20 cellular contexts compared by ENCODE assay signal in genomic region chr1:113197662-113198330, GRCh38.
DNase-seq lines count a peak whose midpoint lies in the region; ATAC-seq and TF ChIP-seq lines count a peak whose summit lies in the region.
"Had no signal": no experiment of that assay in that cellular context is flagged by ENCODE, and none has a peak within 500 bp of the region (broad histone marks: within the 10 kb centered on the region; RNA-seq: fewer than 3 reads in every experiment).

No MANE protein-coding gene starts in this region.

- H3K4me3 ChIP-seq in esophagus muscularis mucosa (no peak overlapping the region), suprapubic skin (no peak overlapping the region), tibial nerve (no peak overlapping the region)
- H3K4me3 ChIP-seq: PC-9 had no signal

- DNase-seq in NCI-H2171 treated with DMSO at 0.1 percent for 48 hours (lab: John Stamatoyannopoulos, UW) (peak; percentile 29), NCI-H2171 (lab: John Stamatoyannopoulos, UW) (no peak), NCI-H69 (lab: John Stamatoyannopoulos, UW) (peak; percentile 2), esophagus muscularis mucosa (ENCODE audit: extremely low spot score) (peak; percentile 80), suprapubic skin (ENCODE audit: low spot score in 2 of 2) (no peak), tibial nerve (ENCODE audit: low spot score in 2 of 2) (no peak), midbrain (lab: John Stamatoyannopoulos, UW) (no peak)
- DNase-seq: 8988T, DMS79, HCEC 1CT, NCI-H1417, NCI-H187, NCI-H748 treated with DMSO at 0.1 percent for 48 hours, PC-9, SIG-M5 had no signal

- TF ChIP-seq CTCF in esophagus muscularis mucosa (IDR thresholded peaks at IDR 0.05) (no peak), suprapubic skin (IDR thresholded peaks at IDR 0.05) (no peak), tibial nerve (IDR thresholded peaks at IDR 0.05) (no peak)

- H3K9me3 ChIP-seq in esophagus muscularis mucosa (no peaks in the 10 kb centered on the region), suprapubic skin (no peaks in the 10 kb centered on the region), tibial nerve (peaks cover 0 to 3% (median 0%) of the 10 kb centered on the region in 4 donors)

- intact Hi-C loops in esophagus muscularis mucosa (cut with DNase I) = no loop called here

- no peak overlapping the region for H3K27ac ChIP-seq in esophagus muscularis mucosa (replicated peaks in 1 of 4)
- H3K27ac ChIP-seq in suprapubic skin = peak overlapping the region; percentile 10
- H3K27ac ChIP-seq in tibial nerve = no peak overlapping the region
- H3K27ac ChIP-seq: KMS-11, PC-9, RWPE1 had no signal

- no peak for ATAC-seq in HG03457 (IDR thresholded peaks at IDR 0.05; ENCODE audit: unreplicated experiment)
- ATAC-seq: HepG2, SK-N-SH treated with all-trans-retinoic acid at 6 μM for 48 hours had no signal

- H3K36me3 ChIP-seq in esophagus muscularis mucosa (no peaks in the 10 kb centered on the region), suprapubic skin (no peaks in the 10 kb centered on the region), tibial nerve (no peaks in the 10 kb centered on the region)

- WGBS in esophagus muscularis mucosa = 55% methylated on average over 13 of the region's 13 CpGs
- WGBS in suprapubic skin = 31% methylated on average over 13 of the region's 13 CpGs
- 54 to 60% methylated on average over 13 of the region's 13 CpGs for WGBS in tibial nerve, 2 donors

- TF ChIP-seq EP300 in esophagus muscularis mucosa (IDR thresholded peaks at IDR 0.05) (no peak), suprapubic skin (IDR thresholded peaks at IDR 0.05) (no peak), tibial nerve (IDR thresholded peaks at IDR 0.05) (no peak)

- no peaks in the 10 kb centered on the region for H3K27me3 ChIP-seq in esophagus muscularis mucosa
- H3K27me3 ChIP-seq in suprapubic skin = no peaks in the 10 kb centered on the region
- H3K27me3 ChIP-seq in tibial nerve = no peaks in the 10 kb centered on the region

- H3K4me1 ChIP-seq in esophagus muscularis mucosa = no peaks in the 10 kb centered on the region
- H3K4me1 ChIP-seq in suprapubic skin = peaks cover 6% of the 10 kb centered on the region
- H3K4me1 ChIP-seq in tibial nerve = no peaks in the 10 kb centered on the region

- TF ChIP-seq POLR2A in esophagus muscularis mucosa (IDR thresholded peaks at IDR 0.05; ENCODE audit: low read depth) = no peak
- TF ChIP-seq POLR2A in suprapubic skin (IDR thresholded peaks at IDR 0.05) = no peak
- no peak for TF ChIP-seq POLR2A in tibial nerve (IDR thresholded peaks at IDR 0.05)

Comparison
In these comparisons a context has a peak if more than half of its experiments do, and no peak if none do; other contexts are left out.
1. DNase-seq: peak in NCI-H2171 treated with DMSO at 0.1 percent for 48 hours (single experiment), NCI-H69 (single experiment) and esophagus muscularis mucosa (single experiment); none in NCI-H2171 (single experiment), suprapubic skin (0 of 2), tibial nerve (0 of 2) and midbrain (single experiment).